Comparison of ENCODE assay signal across 1 cellular context in the genomic region with DNA sequence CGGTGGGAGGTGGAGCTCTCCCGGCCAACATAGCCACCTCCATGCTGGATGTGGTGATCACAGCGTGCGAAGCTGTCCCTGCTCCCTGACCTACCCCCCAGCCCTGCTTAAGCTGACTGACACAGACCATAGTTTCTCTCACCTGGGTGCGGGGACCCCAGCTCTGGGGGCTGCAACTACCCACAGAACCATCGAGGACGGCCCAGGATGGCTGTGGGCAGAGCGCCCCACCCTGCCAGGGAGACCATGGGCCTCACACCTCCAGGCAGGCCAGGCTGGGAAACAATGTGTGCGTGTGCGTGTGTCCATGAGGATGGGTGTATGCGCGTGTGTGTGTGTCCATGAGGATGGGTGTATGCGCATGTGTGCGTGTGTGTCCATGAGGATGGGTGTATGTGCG.
TF ChIP-seq lines count a peak whose summit lies in the region.

No MANE protein-coding gene starts in this region.

TF ChIP-seq in HepG2, 621 proteins besides CTCF, POLR2A, EP300 and RAD21 (continued from another document):
- no peak for TF ChIP-seq HES4 (CRISPR knock-in tag; IDR thresholded peaks at IDR 0.05; ENCODE audit: borderline replicate concordance)
- TF ChIP-seq, protein P1, sequence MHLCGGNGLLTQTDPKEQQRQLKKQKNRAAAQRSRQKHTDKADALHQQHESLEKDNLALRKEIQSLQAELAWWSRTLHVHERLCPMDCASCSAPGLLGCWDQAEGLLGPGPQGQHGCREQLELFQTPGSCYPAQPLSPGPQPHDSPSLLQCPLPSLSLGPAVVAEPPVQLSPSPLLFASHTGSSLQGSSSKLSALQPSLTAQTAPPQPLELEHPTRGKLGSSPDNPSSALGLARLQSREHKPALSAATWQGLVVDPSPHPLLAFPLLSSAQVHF (CRISPR knock-in tag; IDR thresholded peaks at IDR 0.05) = no peak
